ENCODE assay signal across 12 cellular contexts in genomic region chr1:44947774-44948311, GRCh38. TPM values are rescaled to one million over a fixed set of nuclear protein-coding genes. Genes with fewer than 3 reads are reported as not detected.
DNase-seq lines count a peak whose midpoint lies in the region; ATAC-seq and TF ChIP-seq lines count a peak whose summit lies in the region.
"Had no signal": no experiment of that assay in that cellular context is flagged by ENCODE, and none has a peak within 500 bp of the region (broad histone marks: within the 10 kb centered on the region; RNA-seq: fewer than 3 reads in every experiment).

No MANE protein-coding gene starts in this region.

- peaks cover 15 to 39% (median 25%) of the 10 kb centered on the region in 10 experiments for H3K4me1 ChIP-seq in BLaER1 treated with 17β-estradiol and CSF1 and Interleukin-3, amounts not matched to agents 10 nM and 100 nM
- peaks cover 9% of the 10 kb centered on the region for H3K4me1 ChIP-seq in foreskin keratinocyte

- no peaks in the 10 kb centered on the region for H3K9me3 Mint-ChIP-seq in osteocyte (ENCODE audit: unreplicated experiment)

- TF ChIP-seq CTCF in coronary artery (IDR thresholded peaks at IDR 0.05) (no peak), osteocyte (IDR thresholded peaks at IDR 0.05) (no peak), foreskin keratinocyte (conservative IDR thresholded peaks at IDR 0.05) (no peak)

- peaks cover 43% of the 10 kb centered on the region for H3K4me1 Mint-ChIP-seq in osteocyte (ENCODE audit: unreplicated experiment)

- H3K9me3 ChIP-seq in BLaER1 treated with 17β-estradiol and CSF1 and Interleukin-3, amounts not matched to agents 10 nM and 100 nM (replicated peaks in 1 of 11), result no peaks in the 10 kb centered on the region

- ATAC-seq in GM21390 (IDR thresholded peaks at IDR 0.05; ENCODE audit: unreplicated experiment) (no peak), foreskin keratinocyte (no peak)

- H4K20me1 ChIP-seq in BLaER1 treated with 17β-estradiol and CSF1 and Interleukin-3, amounts not matched to agents 10 nM and 100 nM, result peaks cover 0 to 29% (median 0%) of the 10 kb centered on the region in 11 experiments; a peak in 5 of 22 replicates

- H3K9ac ChIP-seq in BLaER1 treated with 17β-estradiol and CSF1 and Interleukin-3, amounts not matched to agents 10 nM and 100 nM, result peak overlapping the region in 2 of 11 experiments; percentile 1 to 54; a peak in 3 of 22 replicates

- H3K27me3 Mint-ChIP-seq in osteocyte (ENCODE audit: unreplicated experiment), result no peaks in the 10 kb centered on the region

- H3K36me3 ChIP-seq in BLaER1 treated with 17β-estradiol and CSF1 and Interleukin-3, amounts not matched to agents 10 nM and 100 nM, result peaks cover 0 to 21% (median 8%) of the 10 kb centered on the region in 11 experiments; a peak in 11 of 22 replicates

- DNase-seq in M059J (ENCODE audit: low read depth) (peak; percentile 20), coronary artery (ENCODE audit: low spot score) (no peak), osteocyte (ENCODE audit: extremely low spot score, unreplicated experiment) (no peak), SK-N-DZ (ENCODE audit: low spot score) (no peak), foreskin keratinocyte (no peak), HEK293T (ENCODE audit: extremely low spot score) (no peak)
- DNase-seq: activated CD8-positive, alpha-beta memory T cell treated with anti-CD3 and anti-CD28 coated beads, Interleukin-2, amount 50 U/mL, for 48 hours; mesendoderm; NCI-H510A had no signal

- CTCF ChIA-PET in HEK293T (lab: Yijun Ruan, JAX), result no interaction called here

- H3K27me3 ChIP-seq in BLaER1 treated with 17β-estradiol and CSF1 and Interleukin-3, amounts not matched to agents 10 nM and 100 nM, result no peaks in the 10 kb centered on the region
- H3K27me3 ChIP-seq in foreskin keratinocyte, result no peaks in the 10 kb centered on the region

- H3K27ac Mint-ChIP-seq in osteocyte (ENCODE audit: unreplicated experiment), result peak overlapping the region; percentile 91

- H3K36me3 Mint-ChIP-seq in osteocyte (ENCODE audit: unreplicated experiment), result no peaks in the 10 kb centered on the region

- no peak overlapping the region for H3K4me3 Mint-ChIP-seq in osteocyte (ENCODE audit: unreplicated experiment)

- peak overlapping the region in 5 of 11 experiments; percentile 11 to 46 (median 13); a peak in 3 of 22 replicates for H3K27ac ChIP-seq in BLaER1 treated with 17β-estradiol and CSF1 and Interleukin-3, amounts not matched to agents 10 nM and 100 nM
- H3K27ac ChIP-seq in coronary artery (peak overlapping the region; percentile 53 to 57), foreskin keratinocyte (no peak overlapping the region)
- H3K27ac ChIP-seq: RWPE1 had no signal

- POLR2A ChIA-PET in HEK293T (lab: Yijun Ruan, JAX), result interaction anchor here (1.2 to 1.7 kb wide), 2 partner anchors 9 to 128 kb away, joined by 3 to 4 read pairs; no protein-coding TSS in a partner anchor

- peak overlapping the region; percentile 55 to 90 (median 76) for H3K4me2 ChIP-seq in BLaER1 treated with 17β-estradiol and CSF1 and Interleukin-3, amounts not matched to agents 10 nM and 100 nM

- peak overlapping the region in 1 of 10 experiments; percentile 30; a peak in 1 of 20 replicates for H3K4me3 ChIP-seq in BLaER1 treated with 17β-estradiol and CSF1 and Interleukin-3, amounts not matched to agents 10 nM and 100 nM
- no peak overlapping the region for H3K4me3 ChIP-seq in coronary artery

TF ChIP-seq in HEK293T, 16 proteins besides CTCF, POLR2A, EP300 and RAD21:
- TF ChIP-seq PKNOX1 (IDR thresholded peaks at IDR 0.05) (no peak), NFRKB (IDR thresholded peaks at IDR 0.05) (no peak), ARNT (IDR thresholded peaks at IDR 0.05) (no peak), HDGF (IDR thresholded peaks at IDR 0.05; ENCODE audit: borderline replicate concordance) (no peak), L3MBTL2 (conservative IDR thresholded peaks at IDR 0.05) (no peak), ELF4 (IDR thresholded peaks at IDR 0.05) (no peak), LEF1 (IDR thresholded peaks at IDR 0.05; ENCODE audit: borderline replicate concordance) (no peak), FOXM1 (IDR thresholded peaks at IDR 0.05; ENCODE audit: borderline replicate concordance) (no peak)

RNA-seq across cellular contexts. Expression of gene EIF2B3, which starts 38.6 kb away (rescaled TPM):
- 41.3 and 48.0 TPM in 2 replicates for total RNA-seq in M059J (2014; rRNA removed; shearing (Covaris generic))
- total RNA-seq in osteocyte, result 29.8 and 30.2 TPM in 2 replicates
- 49.7 and 55.7 TPM in 2 replicates for polyA plus RNA-seq in SK-N-DZ (2014; cell fraction: cytosol; rRNA removed)
- polyA plus RNA-seq in SK-N-DZ (2014; cell fraction: nucleus; rRNA removed), result 24.1 and 25.5 TPM in 2 replicates
- 37.9 and 42.9 TPM in 2 replicates for total RNA-seq in foreskin keratinocyte
- 33.1 and 39.0 TPM in 2 replicates for polyA plus RNA-seq in foreskin keratinocyte
